In genomic region chr2:226137201-226137811, GRCh38 we compare ENCODE assay signal across 12 cellular contexts.
DNase-seq lines count a peak whose midpoint lies in the region; ATAC-seq, FAIRE-seq and TF ChIP-seq lines count a peak whose summit lies in the region.
"Had no signal": no experiment of that assay in that cellular context is flagged by ENCODE, and none has a peak within 500 bp of the region (broad histone marks: within the 10 kb centered on the region; RNA-seq: fewer than 3 reads in every experiment).

No MANE protein-coding gene starts in this region.

- no peak overlapping the region for H3K4me3 ChIP-seq in PC-9
- H3K4me3 ChIP-seq in CD8-positive, alpha-beta memory T cell (ENCODE audit: low read length) = no peak overlapping the region

- H3K4me2 ChIP-seq in PC-9 = peak overlapping the region; percentile 45

- DNase-seq in CD14-positive monocyte (ENCODE audit: low spot score) (no peak), PC-9 (peak; percentile 21 to 72), kidney tubule cell (ENCODE audit: low spot score) (peak; percentile 80), GM12891 (ENCODE audit: insufficient read length, low spot score) (no peak)
- no peak for DNase-seq in CD8-positive, alpha-beta memory T cell
- DNase-seq: anterior cingulate cortex; BE2C; stimulated activated naive CD8-positive, alpha-beta T cell treated with anti-CD3 and anti-CD28 coated beads, Interleukin-15, amount 100 ng/mL, for 72 hours had no signal

- FAIRE-seq in GM12891 (lab: Jason Lieb, UNC) = no peak

- no peak for TF ChIP-seq CTCF in CD14-positive monocyte (IDR thresholded peaks at IDR 0.05)
- TF ChIP-seq CTCF in PC-9 (conservative IDR thresholded peaks at IDR 0.05) = no peak

- CTCF ChIA-PET in PC-9 (lab: Charles Lee) = interaction anchor here (0.5 to 0.6 kb wide), 2 partner anchors 35 to 472 kb away, joined by 3 to 4 read pairs; no protein-coding TSS in a partner anchor
- CTCF ChIA-PET in CD8-positive, alpha-beta memory T cell (lab: Charles Lee) = no interaction called here

- H3K36me3 ChIP-seq in PC-9 (ENCODE audit: low read depth) = no peaks in the 10 kb centered on the region
- H3K36me3 ChIP-seq in CD8-positive, alpha-beta memory T cell (ENCODE audit: insufficient read depth, low read length) = no peaks in the 10 kb centered on the region
- H3K36me3 ChIP-seq: BE2C had no signal

- no peak for TF ChIP-seq POLR2A in GM12891 (IDR thresholded peaks at IDR 0.05; ENCODE audit: low read depth, low read length)

- H3K79me2 ChIP-seq in PC-9 (ENCODE audit: low read depth) = no peaks in the 10 kb centered on the region

- peak overlapping the region; percentile 49 for H2AFZ ChIP-seq in PC-9

- intact Hi-C loops in CD14-positive monocyte (cut with micrococcal nuclease) = loop anchor here (5.0 to 10.0 kb wide), 4 partner anchors 103 to 287 kb away; no protein-coding TSS in a partner anchor
- intact Hi-C loops in PC-9 (cut with micrococcal nuclease; ENCODE audit: unreplicated experiment) = loop anchor here (1.0 to 5.0 kb wide), 5 partner anchors 23 to 341 kb away; no protein-coding TSS in a partner anchor

- H3K27me3 Mint-ChIP-seq in CD14-positive monocyte (ENCODE audit: low read depth in 3 of 3) = peaks cover 0 to 2% (median 0%) of the 10 kb centered on the region in 3 donors
- H3K27me3 Mint-ChIP-seq in CD8-positive, alpha-beta memory T cell = peaks cover 3 to 4% of the 10 kb centered on the region in 2 donors

- peak overlapping the region; percentile 58 for H3K27ac ChIP-seq in PC-9
- no peak overlapping the region for H3K27ac ChIP-seq in CD8-positive, alpha-beta memory T cell (ENCODE audit: low read depth, low read length)

- no peaks in the 10 kb centered on the region for H3K9me2 ChIP-seq in PC-9 (ENCODE audit: insufficient read depth)

- H3K9me3 Mint-ChIP-seq in CD14-positive monocyte = peaks cover 0 to 5% (median 0%) of the 10 kb centered on the region in 7 donors
- H3K9me3 Mint-ChIP-seq in CD8-positive, alpha-beta memory T cell = no peaks in the 10 kb centered on the region
- H3K9me3 Mint-ChIP-seq: stimulated activated naive CD8-positive, alpha-beta T cell treated with anti-CD3 and anti-CD28 coated beads, Interleukin-15, amount 100 ng/mL, for 72 hours had no signal

- H3K27me3 ChIP-seq in PC-9 (ENCODE audit: insufficient read depth, low read depth) = no peaks in the 10 kb centered on the region
- no peaks in the 10 kb centered on the region for H3K27me3 ChIP-seq in CD8-positive, alpha-beta memory T cell (ENCODE audit: insufficient read depth, low read length, poor library complexity, severe bottlenecking)
- H3K27me3 ChIP-seq: BE2C had no signal

- 0 out of 2 replicates have a peak, but pooled peaks cover 5% of the 10 kb centered on the region for H3K9me3 ChIP-seq in PC-9 (ENCODE audit: insufficient read depth, low read depth)
- H3K9me3 ChIP-seq in CD8-positive, alpha-beta memory T cell (ENCODE audit: low read length) = no peaks in the 10 kb centered on the region
- H3K9me3 ChIP-seq: BE2C had no signal

- H3K36me3 Mint-ChIP-seq in CD14-positive monocyte = peaks cover 0 to 6% of the 10 kb centered on the region in 2 donors
- H3K36me3 Mint-ChIP-seq in CD8-positive, alpha-beta memory T cell = no peaks in the 10 kb centered on the region

- H3F3A ChIP-seq in PC-9 (ENCODE audit: insufficient read depth, low read depth) = peaks cover 7% of the 10 kb centered on the region; the same call in 1 of the 2 replicates

- H3K4me3 Mint-ChIP-seq in CD14-positive monocyte = peak overlapping the region; percentile 26 to 32
- no peak overlapping the region for H3K4me3 Mint-ChIP-seq in CD8-positive, alpha-beta memory T cell
- H3K4me3 Mint-ChIP-seq: stimulated activated naive CD8-positive, alpha-beta T cell treated with anti-CD3 and anti-CD28 coated beads, Interleukin-15, amount 100 ng/mL, for 72 hours had no signal

- POLR2A ChIA-PET in PC-9 (lab: Charles Lee; ENCODE audit: unreplicated experiment) = interaction anchor here (0.5 to 0.7 kb wide), 5 partner anchors 19 to 662 kb away, joined by 3 to 9 read pairs (median 4); partner anchors contain the start of gene IRS1
- POLR2A ChIA-PET in CD8-positive, alpha-beta memory T cell (lab: Charles Lee) = no interaction called here

- no peaks in the 10 kb centered on the region for H4K20me1 ChIP-seq in PC-9 (ENCODE audit: insufficient read depth)

- peaks cover 62% of the 10 kb centered on the region for H3K4me1 Mint-ChIP-seq in CD14-positive monocyte
- H3K4me1 Mint-ChIP-seq in CD8-positive, alpha-beta memory T cell = no peaks in the 10 kb centered on the region
- H3K4me1 Mint-ChIP-seq: stimulated activated naive CD8-positive, alpha-beta T cell treated with anti-CD3 and anti-CD28 coated beads, Interleukin-15, amount 100 ng/mL, for 72 hours had no signal

- peak; percentile 30 for ATAC-seq in HG02870 (IDR thresholded peaks at IDR 0.05; ENCODE audit: unreplicated experiment)
- no peak for ATAC-seq in HG02973 (IDR thresholded peaks at IDR 0.05; ENCODE audit: unreplicated experiment)
- no peak for ATAC-seq in GM21367 (IDR thresholded peaks at IDR 0.05; ENCODE audit: unreplicated experiment)
- ATAC-seq: activated CD4-positive, CD25-positive, alpha-beta regulatory T cell treated with anti-CD3 and anti-CD28 coated beads, Interleukin-2, amount 50 U/mL, for 24 hours; stimulated activated naive CD8-positive, alpha-beta T cell treated with anti-CD3 and anti-CD28 coated beads, Interleukin-15, amount 100 ng/mL, for 72 hours had no signal

- peak overlapping the region; percentile 90 to 98 (median 96) for H3K27ac Mint-ChIP-seq in CD14-positive monocyte
- peak overlapping the region in 1 of 8 donors; percentile 22 for H3K27ac Mint-ChIP-seq in CD8-positive, alpha-beta memory T cell
- H3K27ac Mint-ChIP-seq: stimulated activated naive CD8-positive, alpha-beta T cell treated with anti-CD3 and anti-CD28 coated beads, Interleukin-15, amount 100 ng/mL, for 72 hours had no signal

- BruUV-seq in PC-9 (replicated peaks; lab: Mats Ljungman, UMichigan) = no TSS peak

- peaks cover 23% of the 10 kb centered on the region for H3K4me1 ChIP-seq in PC-9 (replicated peaks; ENCODE audit: insufficient read depth)
- no peaks in the 10 kb centered on the region for H3K4me1 ChIP-seq in CD8-positive, alpha-beta memory T cell (ENCODE audit: insufficient read depth, low read length)
- H3K4me1 ChIP-seq: BE2C had no signal

TF ChIP-seq in GM12891, 5 proteins besides CTCF, POLR2A, EP300 and RAD21:
- no peak for TF ChIP-seq SPI1 (IDR thresholded peaks at IDR 0.05; ENCODE audit: low read depth, low read length)
- TF ChIP-seq TAF1 (IDR thresholded peaks at IDR 0.05; ENCODE audit: low read depth, low read length) = no peak
- TF ChIP-seq POU2F2 (IDR thresholded peaks at IDR 0.05; ENCODE audit: low read depth, low read length) = no peak
- TF ChIP-seq POLR2AphosphoS5 (IDR thresholded peaks at IDR 0.05; ENCODE audit: low read depth, low read length) = no peak
- TF ChIP-seq PAX5 (IDR thresholded peaks at IDR 0.05; ENCODE audit: insufficient read depth, low read length, severe bottlenecking) = no peak

Comparison
In these comparisons a context has a peak if more than half of its experiments do, and no peak if none do; other contexts are left out.
1. DNase-seq: peak in PC-9 (2 of 2) and kidney tubule cell (single experiment); none in CD14-positive monocyte (single experiment), GM12891 (single experiment) and CD8-positive, alpha-beta memory T cell (0 of 5).
2. H3K4me3 Mint-ChIP-seq: peak in CD14-positive monocyte (2 of 2); none in CD8-positive, alpha-beta memory T cell (0 of 7).